Comparison of ENCODE assay signal across 8 cellular contexts in the genomic region with DNA sequence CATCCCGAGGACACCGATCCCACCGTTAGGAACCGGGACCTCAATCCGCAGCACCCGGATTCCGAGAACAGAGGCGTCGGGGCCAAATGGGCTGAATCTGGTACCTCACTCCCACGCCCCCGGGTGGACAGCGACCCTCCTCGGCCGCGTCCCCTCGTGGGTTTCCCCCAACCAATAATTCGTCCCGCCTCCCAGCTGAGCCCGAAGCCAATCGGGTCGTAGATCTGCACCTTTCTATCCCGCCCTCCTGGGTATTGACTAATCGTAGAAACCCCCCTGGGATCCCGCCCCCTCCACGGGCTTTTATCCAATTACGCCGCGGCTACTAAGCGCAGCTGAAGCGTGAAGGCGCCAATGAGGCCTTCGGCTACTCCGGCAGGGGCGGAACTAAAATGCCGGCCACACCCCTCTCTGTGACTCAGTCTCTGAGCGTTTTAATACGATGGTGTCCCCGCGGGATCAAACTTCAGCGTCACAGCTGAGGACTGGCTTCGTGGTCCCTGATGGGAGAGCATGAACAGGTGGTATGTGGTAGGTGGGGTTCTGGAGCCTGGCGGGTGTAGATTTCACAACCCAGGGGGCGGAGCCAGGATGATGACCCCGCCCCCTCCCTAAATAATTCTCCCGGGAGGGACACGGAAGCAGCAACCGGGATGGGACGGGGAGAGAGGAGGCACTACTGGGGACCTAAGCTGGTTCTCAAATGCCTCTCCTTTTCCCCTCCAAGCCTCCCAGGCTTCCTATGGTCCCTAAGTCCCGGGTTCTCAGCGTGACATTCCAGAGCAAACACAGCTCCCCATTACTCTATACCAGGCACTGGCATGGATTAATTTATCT. TPM values are rescaled to one million over a fixed set of nuclear protein-coding genes. Genes with fewer than 3 reads are reported as not detected.
DNase-seq lines count a peak whose midpoint lies in the region; ATAC-seq and TF ChIP-seq lines count a peak whose summit lies in the region.

Gene CCDC159 (plus strand): TSS at position 416 of the 837 bp plus-strand sequence. CDS start 88 bp downstream, at position 504.
Gene TMEM205 (minus strand): TSS at position 165 of the 837 bp plus-strand sequence. CDS start 649 bp downstream, outside the sequence.

- no peaks in the 10 kb centered on the region for H3K27me3 ChIP-seq in BE2C
- H3K27me3 ChIP-seq in kidney epithelial cell (ENCODE audit: control insufficient read depth, insufficient read depth, low read length): no peaks in the 10 kb centered on the region

- no peaks in the 10 kb centered on the region for H3K27me3 Mint-ChIP-seq in activated CD4-positive, alpha-beta T cell treated with anti-CD3 and anti-CD28 coated beads for 36 hours

- ATAC-seq in HG03439 (IDR thresholded peaks at IDR 0.05; ENCODE audit: unreplicated experiment): peak; percentile 90
- peak; percentile 99 for ATAC-seq in activated CD4-positive, alpha-beta T cell treated with anti-CD3 and anti-CD28 coated beads for 36 hours

- H3K4me3 ChIP-seq in BE2C (ENCODE audit: low read depth, low read length) (peak within 1 kb of the TSS; percentile 88), choroid plexus epithelial cell (ENCODE audit: low read depth, low read length) (peak within 1 kb of the TSS; percentile 83), kidney epithelial cell (ENCODE audit: low read depth, low read length) (peak within 1 kb of the TSS; percentile 78)

- POLR2A ChIA-PET in activated CD4-positive, alpha-beta T cell treated with anti-CD3 and anti-CD28 coated beads for 36 hours (lab: Charles Lee): interaction anchor here (0.6 to 1.3 kb wide), 3 partner anchors 28 to 162 kb away, joined by 4 to 6 read pairs (median 5); partner anchors contain the start of gene SWSAP1

- peaks cover 23% of the 10 kb centered on the region for H3K4me1 Mint-ChIP-seq in activated CD4-positive, alpha-beta T cell treated with anti-CD3 and anti-CD28 coated beads for 36 hours

- H3K9me3 ChIP-seq in BE2C: no peaks in the 10 kb centered on the region

- DNase-seq in BE2C (peak; percentile 99), NCI-H510A treated with DMSO at 0.1 percent for 48 hours (lab: John Stamatoyannopoulos, UW) (peak; percentile 97), choroid plexus epithelial cell (ENCODE audit: low read depth) (peak; percentile 99), kidney epithelial cell (ENCODE audit: low read depth) (peak; percentile 96)
- peak; percentile 99 for DNase-seq in activated CD4-positive, alpha-beta T cell treated with anti-CD3 and anti-CD28 coated beads for 36 hours
- peak; percentile 98 for DNase-seq in stimulated activated CD4-positive, alpha-beta T cell treated with anti-CD3 and anti-CD28 coated beads, Interleukin-15, amount 100 ng/mL, for 48 hours (ENCODE audit: low read depth in 2 of 2)

- TF ChIP-seq CTCF in BE2C (IDR thresholded peaks at IDR 0.05; ENCODE audit: low read depth, low read length): peak; percentile 24
- TF ChIP-seq CTCF in choroid plexus epithelial cell (conservative IDR thresholded peaks at IDR 0.05; ENCODE audit: low read depth, low read length): no peak
- peak; percentile 8 for TF ChIP-seq CTCF in kidney epithelial cell (IDR thresholded peaks at IDR 0.05; ENCODE audit: insufficient read depth, low read length, poor library complexity, severe bottlenecking)

- peaks cover 8% of the 10 kb centered on the region for H3K9me3 Mint-ChIP-seq in activated CD4-positive, alpha-beta T cell treated with anti-CD3 and anti-CD28 coated beads for 36 hours (ENCODE audit: low read depth)

- CTCF ChIA-PET in activated CD4-positive, alpha-beta T cell treated with anti-CD3 and anti-CD28 coated beads for 36 hours (lab: Charles Lee): interaction anchor here (0.6 to 2.2 kb wide), 11 partner anchors 27 to 410 kb away, joined by 3 to 11 read pairs (median 3); partner anchors contain the start of genes EPOR and PRKCSH

- H3K27ac Mint-ChIP-seq in activated CD4-positive, alpha-beta T cell treated with anti-CD3 and anti-CD28 coated beads for 36 hours: peak within 1 kb of the TSS; percentile 82

- H3K4me1 ChIP-seq in BE2C: no peaks in the 10 kb centered on the region; the same call in 1 of the 2 replicates

- peaks cover 4% of the 10 kb centered on the region; the same call in 1 of the 2 replicates for H3K36me3 ChIP-seq in BE2C
- peaks cover 1% of the 10 kb centered on the region for H3K36me3 ChIP-seq in kidney epithelial cell (ENCODE audit: control insufficient read depth, insufficient read depth, low read length)

- peaks cover 11% of the 10 kb centered on the region for H3K36me3 Mint-ChIP-seq in activated CD4-positive, alpha-beta T cell treated with anti-CD3 and anti-CD28 coated beads for 36 hours (ENCODE audit: low read depth)

- peak; percentile 58 for TF ChIP-seq POLR2A in GM19193 (IDR thresholded peaks at IDR 0.05; ENCODE audit: extremely low read depth, insufficient read depth, insufficient read length)

- intact Hi-C loops in activated CD4-positive, alpha-beta T cell treated with anti-CD3 and anti-CD28 coated beads for 36 hours (cut with DNase I, micrococcal nuclease): loop anchor here (1.0 to 2.0 kb wide), 8 partner anchors 9 to 213 kb away; partner anchors contain the start of genes ODAD3 (in 2 of the 2), PLPPR2 (in 2 of the 2), PRKCSH (in 2 of the 2) and SWSAP1 (in 2 of the 2)

- peak within 1 kb of the TSS; percentile 83 for H3K4me3 Mint-ChIP-seq in activated CD4-positive, alpha-beta T cell treated with anti-CD3 and anti-CD28 coated beads for 36 hours

RNA-seq across cellular contexts. Expression of gene CCDC159, which starts in this region (rescaled TPM):
- polyA plus RNA-seq in BE2C (2012; ENCODE audit: insufficient read depth, insufficient read length, low read depth): 17.5 TPM
- total RNA-seq in activated CD4-positive, alpha-beta T cell treated with anti-CD3 and anti-CD28 coated beads for 36 hours: 10 to 100 TPM; 15.3 to 18.0 TPM
- total RNA-seq in kidney epithelial cell: 8.2 and 21.6 TPM in 2 replicates

RNA-seq across cellular contexts. Expression of gene TMEM205, which starts in this region (rescaled TPM):
- polyA plus RNA-seq in BE2C (2012; ENCODE audit: insufficient read depth, insufficient read length, low read depth): 518 TPM
- 10 to 100 TPM; 28.0 to 32.6 TPM for total RNA-seq in activated CD4-positive, alpha-beta T cell treated with anti-CD3 and anti-CD28 coated beads for 36 hours
- 307 and 377 TPM in 2 replicates for total RNA-seq in kidney epithelial cell

Comparison
In these comparisons a context has a peak if more than half of its experiments do, and no peak if none do; other contexts are left out.
1. Peak in every context shown above with its lines: DNase-seq, ATAC-seq and H3K4me3 ChIP-seq.